ENCODE assay signal across 1 cellular context in genomic region chr19:10701955-10702307, GRCh38.
TF ChIP-seq lines count a peak whose summit lies in the region.

No MANE protein-coding gene starts in this region.

TF ChIP-seq in K562, 482 proteins besides CTCF, POLR2A, EP300 and RAD21 (continued from another document):
- no peak for TF ChIP-seq AFF4 (CRISPR knock-in tag; IDR thresholded peaks at IDR 0.05)
- TF ChIP-seq ETV1 (tag; conservative IDR thresholded peaks at IDR 0.05; ENCODE audit: low read depth) = peak; percentile 60
- no peak for TF ChIP-seq MYC (IDR thresholded peaks at IDR 0.05; ENCODE audit: low read depth, low read length)
- no peak for TF ChIP-seq MYC (CRISPR knock-in tag; IDR thresholded peaks at IDR 0.05; ENCODE audit: borderline replicate concordance, low read depth)
- no peak for TF ChIP-seq ZNF655 (CRISPR knock-in tag; IDR thresholded peaks at IDR 0.05)
- TF ChIP-seq KLF1 (tag; IDR thresholded peaks at IDR 0.05) = no peak
- peak; percentile 21; the same call in 1 of the 2 replicates for TF ChIP-seq RB1 (IDR thresholded peaks at IDR 0.05; ENCODE audit: low read depth)
